1 cellular context compared by ENCODE assay signal in the genomic region with DNA sequence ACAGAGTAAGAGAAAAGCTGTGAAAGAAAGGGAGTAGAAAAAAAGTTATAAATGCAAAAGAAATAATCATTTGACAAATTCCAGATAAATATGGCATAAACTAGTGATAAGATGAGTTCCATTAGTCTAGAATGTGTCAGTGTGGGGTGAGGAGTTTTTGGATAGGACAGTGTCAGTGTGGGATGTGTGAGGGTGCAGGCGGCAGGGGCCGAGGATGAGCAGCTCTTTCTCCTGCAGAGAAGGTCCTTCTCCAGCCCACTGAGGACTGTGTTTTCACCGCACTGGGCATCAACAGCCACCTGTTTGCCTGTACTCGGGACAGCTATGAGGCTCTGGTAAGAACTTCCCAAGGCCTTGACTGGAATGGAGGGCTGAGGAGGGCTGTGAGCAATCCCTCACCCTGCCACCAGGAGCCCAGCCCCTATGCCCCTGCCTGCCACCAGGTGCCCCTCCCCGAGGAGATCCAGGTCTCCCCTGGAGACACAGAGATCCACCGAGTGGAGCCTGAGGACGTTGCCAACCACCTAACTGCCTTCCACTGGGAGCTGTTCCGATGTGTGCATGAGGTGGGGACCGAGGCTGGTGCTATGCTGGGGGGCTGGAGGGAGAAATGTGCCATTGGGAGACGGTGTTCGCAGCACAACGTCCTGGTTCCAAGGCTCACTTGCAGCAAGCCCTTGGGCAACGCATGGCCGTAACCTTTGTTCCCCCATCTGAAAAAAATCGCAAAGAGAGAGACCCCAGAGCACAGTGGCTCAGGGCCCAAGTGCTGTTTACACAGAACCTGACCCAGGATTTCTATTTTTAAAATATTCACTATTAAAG.
TF ChIP-seq lines count a peak whose summit lies in the region.

No MANE protein-coding gene starts in this region.

TF ChIP-seq in HepG2, 621 proteins besides CTCF, POLR2A, EP300 and RAD21 (continued from another document):
- TF ChIP-seq, protein P1, sequence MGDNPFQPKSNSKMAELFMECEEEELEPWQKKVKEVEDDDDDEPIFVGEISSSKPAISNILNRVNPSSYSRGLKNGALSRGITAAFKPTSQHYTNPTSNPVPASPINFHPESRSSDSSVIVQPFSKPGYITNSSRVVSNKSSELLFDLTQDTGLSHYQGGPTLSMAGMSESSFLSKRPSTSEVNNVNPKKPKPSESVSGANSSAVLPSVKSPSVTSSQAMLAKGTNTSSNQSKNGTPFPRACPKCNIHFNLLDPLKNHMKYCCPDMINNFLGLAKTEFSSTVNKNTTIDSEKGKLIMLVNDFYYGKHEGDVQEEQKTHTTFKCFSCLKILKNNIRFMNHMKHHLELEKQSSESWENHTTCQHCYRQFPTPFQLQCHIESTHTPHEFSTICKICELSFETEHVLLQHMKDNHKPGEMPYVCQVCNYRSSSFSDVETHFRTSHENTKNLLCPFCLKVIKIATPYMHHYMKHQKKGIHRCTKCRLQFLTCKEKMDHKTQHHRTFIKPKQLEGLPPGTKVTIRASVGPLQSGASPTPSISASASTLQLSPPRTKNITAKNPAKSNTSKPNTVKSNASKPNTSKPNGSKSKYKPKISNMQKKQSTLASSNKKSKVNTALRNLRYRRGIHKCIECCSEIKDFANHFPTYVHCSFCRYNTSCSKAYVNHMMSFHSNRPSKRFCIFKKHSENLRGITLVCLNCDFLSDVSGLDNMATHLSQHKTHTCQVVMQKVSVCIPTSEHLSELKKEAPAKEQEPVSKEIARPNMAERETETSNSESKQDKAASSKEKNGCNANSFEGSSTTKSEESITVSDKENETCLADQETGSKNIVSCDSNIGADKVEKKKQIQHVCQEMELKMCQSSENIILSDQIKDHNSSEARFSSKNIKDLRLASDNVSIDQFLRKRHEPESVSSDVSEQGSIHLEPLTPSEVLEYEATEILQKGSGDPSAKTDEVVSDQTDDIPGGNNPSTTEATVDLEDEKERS (CRISPR knock-in tag; IDR thresholded peaks at IDR 0.05): no peak
- TF ChIP-seq KDM5B (CRISPR knock-in tag; IDR thresholded peaks at IDR 0.05; ENCODE audit: borderline replicate concordance): no peak
- TF ChIP-seq ZNF556 (CRISPR knock-in tag; IDR thresholded peaks at IDR 0.05; ENCODE audit: borderline replicate concordance): peak; percentile 38; the same call in 1 of the 2 replicates
- TF ChIP-seq KMT2B (CRISPR knock-in tag; IDR thresholded peaks at IDR 0.05): peak; percentile 33; the same call in 1 of the 2 replicates
- no peak for TF ChIP-seq WIZ (CRISPR knock-in tag; IDR thresholded peaks at IDR 0.05)
- TF ChIP-seq ZSCAN21 (CRISPR knock-in tag; IDR thresholded peaks at IDR 0.05; ENCODE audit: borderline replicate concordance): peak; percentile 50; the same call in 1 of the 2 replicates
- TF ChIP-seq TERF1 (CRISPR knock-in tag; IDR thresholded peaks at IDR 0.05): no peak
- peak; percentile 12; the same call in 1 of the 2 replicates for TF ChIP-seq PPARG (CRISPR knock-in tag; conservative IDR thresholded peaks at IDR 0.05)
- peak; percentile 38; the same call in 1 of the 2 replicates for TF ChIP-seq MAZ (IDR thresholded peaks at IDR 0.05; ENCODE audit: borderline replicate concordance, low read depth, low read length)
- TF ChIP-seq MAZ (CRISPR knock-in tag; IDR thresholded peaks at IDR 0.05; ENCODE audit: low read depth): no peak
- no peak for TF ChIP-seq NCOA5 (CRISPR knock-in tag; IDR thresholded peaks at IDR 0.05)
- TF ChIP-seq ZFAT (CRISPR knock-in tag; conservative IDR thresholded peaks at IDR 0.05): no peak
- TF ChIP-seq ZBTB39 (CRISPR knock-in tag; IDR thresholded peaks at IDR 0.05): peak; percentile 39; the same call in 1 of the 2 replicates
- no peak for TF ChIP-seq FIP1L1 (IDR thresholded peaks at IDR 0.05; ENCODE audit: borderline replicate concordance, insufficient read depth, low read depth, low read length)
- peak; percentile 40 to 86; a peak in 3 of 4 replicates for TF ChIP-seq HMGXB4 (CRISPR knock-in tag; IDR thresholded peaks at IDR 0.05; ENCODE audit: borderline replicate concordance in 1 of 2, low read depth in 1 of 2)
- no peak for TF ChIP-seq SYNCRIP (IDR thresholded peaks at IDR 0.05; ENCODE audit: insufficient read depth, low read depth, low read length)
- TF ChIP-seq XRCC5 (optimal IDR thresholded peaks at IDR 0.05; ENCODE audit: low read length): peak; percentile 90
- TF ChIP-seq MYC (CRISPR knock-in tag; IDR thresholded peaks at IDR 0.05; ENCODE audit: borderline replicate concordance): peak; percentile 44; the same call in 1 of the 2 replicates
- no peak for TF ChIP-seq ZNF513 (CRISPR knock-in tag; conservative IDR thresholded peaks at IDR 0.05)
- TF ChIP-seq ZNF619 (CRISPR knock-in tag; IDR thresholded peaks at IDR 0.05): 0 out of 2 replicates have a peak, but pooled peaks have one; percentile 23
- peak; percentile 45; the same call in 1 of the 2 replicates for TF ChIP-seq TGIF2 (CRISPR knock-in tag; IDR thresholded peaks at IDR 0.05)
- TF ChIP-seq TRIM24 (CRISPR knock-in tag; IDR thresholded peaks at IDR 0.05): no peak
- TF ChIP-seq ZNF781 (CRISPR knock-in tag; IDR thresholded peaks at IDR 0.05; ENCODE audit: borderline replicate concordance, not compliant biosample characterization): no peak
- peak; percentile 44; the same call in 1 of the 2 replicates for TF ChIP-seq KDM4B (CRISPR knock-in tag; IDR thresholded peaks at IDR 0.05)
- TF ChIP-seq ZMYM4 (CRISPR knock-in tag; IDR thresholded peaks at IDR 0.05): peak; percentile 59; the same call in 1 of the 2 replicates
- TF ChIP-seq HOXA3 (CRISPR knock-in tag; IDR thresholded peaks at IDR 0.05): peak; percentile 40; the same call in 1 of the 2 replicates
- TF ChIP-seq ZNF607 (CRISPR knock-in tag; IDR thresholded peaks at IDR 0.05; ENCODE audit: borderline replicate concordance): no peak
- TF ChIP-seq ZNF678 (CRISPR knock-in tag; IDR thresholded peaks at IDR 0.05): no peak
- no peak for TF ChIP-seq PHF20 (CRISPR knock-in tag; IDR thresholded peaks at IDR 0.05)
- no peak for TF ChIP-seq FOXP4 (CRISPR knock-in tag; IDR thresholded peaks at IDR 0.05)
